Comparison of ENCODE assay signal across 18 cellular contexts in genomic region chr19:16425019-16425418, GRCh38. TPM values are rescaled to one million over a fixed set of nuclear protein-coding genes. Genes with fewer than 3 reads are reported as not detected.
DNase-seq lines count a peak whose midpoint lies in the region; ATAC-seq and TF ChIP-seq lines count a peak whose summit lies in the region.
"Had no signal": no experiment of that assay in that cellular context is flagged by ENCODE, and none has a peak within 500 bp of the region (broad histone marks: within the 10 kb centered on the region; RNA-seq: fewer than 3 reads in every experiment).

No MANE protein-coding gene starts in this region.

- H3K4me3 ChIP-seq in mesenchymal stem cell (ENCODE audit: insufficient read depth in 1 of 2, low read depth in 1 of 2, low read length in 2 of 2) (no peak overlapping the region), A673 (ENCODE audit: low read depth, low read length, poor library complexity, severe bottlenecking) (no peak overlapping the region)
- H3K4me3 ChIP-seq: BLaER1, GM12878, GM23248 had no signal

- no peak overlapping the region for H3K14ac ChIP-seq in mesenchymal stem cell (ENCODE audit: low read length in 2 of 2)

- no peak overlapping the region for H3K4ac ChIP-seq in mesenchymal stem cell (ENCODE audit: low read depth in 1 of 2, low read length in 2 of 2)

- H2BK120ac ChIP-seq in mesenchymal stem cell (ENCODE audit: low read depth, low read length) = no peak overlapping the region

- H3K27me3 Mint-ChIP-seq in T-helper 17 cell = no peaks in the 10 kb centered on the region
- H3K27me3 Mint-ChIP-seq: B cell; CD4-positive, CD25-positive, alpha-beta regulatory T cell had no signal

- H3K4me1 ChIP-seq in mesenchymal stem cell (ENCODE audit: control insufficient read depth, insufficient read depth, low read depth, low read length) (peaks cover under 1% of the 10 kb centered on the region), A673 (ENCODE audit: insufficient read depth, low read length, poor library complexity, severe bottlenecking) (no peaks in the 10 kb centered on the region)
- H3K4me1 ChIP-seq: Caco-2 had no signal

- 95% methylated on average over 16 of the region's 16 CpGs for WGBS in mesenchymal stem cell

- H4K8ac ChIP-seq in mesenchymal stem cell (ENCODE audit: low read length) = peak overlapping the region; percentile 22

- H3K18ac ChIP-seq in mesenchymal stem cell (ENCODE audit: low read depth in 1 of 2, low read length in 2 of 2) = no peak overlapping the region

- H2BK5ac ChIP-seq in mesenchymal stem cell (ENCODE audit: low read depth, low read length, poor library complexity, severe bottlenecking) = no peak overlapping the region

- intact Hi-C loops in posterior vena cava (cut with DNase I) = no loop called here
- intact Hi-C loops in A673 (cut with micrococcal nuclease; ENCODE audit: unreplicated experiment) = no loop called here

- H3K4me3 Mint-ChIP-seq in T-helper 17 cell = no peak overlapping the region
- H3K4me3 Mint-ChIP-seq: B cell; CD8-positive, alpha-beta T cell had no signal

- H3K9me3 ChIP-seq in T-helper 17 cell (ENCODE audit: control insufficient read depth, low read length, poor library complexity, severe bottlenecking) (no peaks in the 10 kb centered on the region), mesenchymal stem cell (ENCODE audit: control insufficient read depth, low read length) (no peaks in the 10 kb centered on the region), A673 (ENCODE audit: low read depth, low read length, poor library complexity, severe bottlenecking) (no peaks in the 10 kb centered on the region)
- H3K9me3 ChIP-seq: BLaER1, Caco-2 had no signal

- no peak overlapping the region for H2BK12ac ChIP-seq in mesenchymal stem cell (ENCODE audit: low read length in 2 of 2)

- peak overlapping the region; percentile 21 for H3K27ac Mint-ChIP-seq in T-helper 17 cell
- H3K27ac Mint-ChIP-seq: B cell; CD4-positive, CD25-positive, alpha-beta regulatory T cell; CD8-positive, alpha-beta T cell had no signal

- POLR2A ChIA-PET in A673 (lab: Charles Lee; ENCODE audit: low non-redundant PET) = no interaction called here

- no peak overlapping the region for H3K4me2 ChIP-seq in mesenchymal stem cell (ENCODE audit: low read length, poor library complexity, severe bottlenecking)
- H3K4me2 ChIP-seq: BLaER1 had no signal

- no peak overlapping the region for H2AK5ac ChIP-seq in mesenchymal stem cell (ENCODE audit: low read length, severe bottlenecking)

- H2AFZ ChIP-seq in mesenchymal stem cell (ENCODE audit: low read depth, low read length) = no peak overlapping the region
- H2AFZ ChIP-seq: GM23248 had no signal

- ATAC-seq in T-helper 17 cell = no peak
- ATAC-seq: CD8-positive, alpha-beta T cell; GM12878 had no signal

- H3K36me3 Mint-ChIP-seq in T-helper 17 cell (ENCODE audit: low read depth) = peaks cover 8% of the 10 kb centered on the region

- H3K9ac ChIP-seq in mesenchymal stem cell (ENCODE audit: low read length) = no peak overlapping the region
- H3K9ac ChIP-seq: BLaER1, GM23248 had no signal

- no peak overlapping the region for H2BK15ac ChIP-seq in mesenchymal stem cell (ENCODE audit: low read depth, poor library complexity, severe bottlenecking)

- H3K36me3 ChIP-seq in mesenchymal stem cell (ENCODE audit: control insufficient read depth in 1 of 2, insufficient read depth in 2 of 2, low read depth in 1 of 2, low read length in 2 of 2) = peaks cover 85 to 88% of the 10 kb centered on the region in 2 experiments
- H3K36me3 ChIP-seq in A673 (ENCODE audit: insufficient read depth, low read length, poor library complexity, severe bottlenecking) = peaks cover 51% of the 10 kb centered on the region

- H3K79me1 ChIP-seq in mesenchymal stem cell (replicated peaks; ENCODE audit: low read length, poor library complexity, severe bottlenecking) = peaks cover 34% of the 10 kb centered on the region

- peaks cover 19% of the 10 kb centered on the region for H3K4me1 Mint-ChIP-seq in T-helper 17 cell

- no peak for TF ChIP-seq CTCF in A673 (conservative IDR thresholded peaks at IDR 0.05; ENCODE audit: low read depth, low read length)

- CTCF ChIA-PET in A673 (lab: Charles Lee) = no interaction called here

- H3K23ac ChIP-seq in mesenchymal stem cell (ENCODE audit: low read length in 2 of 2) = no peak overlapping the region

- no TSS peak for BruUV-seq in A673 (replicated peaks; lab: Mats Ljungman, UMichigan)

- DNase-seq in T-helper 17 cell (no peak), mesenchymal stem cell (no peak), posterior vena cava (ENCODE audit: low spot score) (peak; percentile 75), NCI-H2196 treated with DMSO at 0.1 percent for 48 hours (lab: John Stamatoyannopoulos, UW; ENCODE audit: unreplicated experiment) (no peak), A673 (ENCODE audit: low spot score) (no peak), GF-D8 (lab: John Stamatoyannopoulos, UW) (no peak)
- DNase-seq: Caco-2; CD4-positive, CD25-positive, alpha-beta regulatory T cell; CD8-positive, alpha-beta T cell; DMS153; DND-41; GM23248; H7; HCEC 1CT had no signal

- H3K27ac ChIP-seq in mesenchymal stem cell (ENCODE audit: low read length, poor library complexity, severe bottlenecking) (no peak overlapping the region), A673 (ENCODE audit: low read depth, low read length, poor library complexity, severe bottlenecking) (no peak overlapping the region)
- H3K27ac ChIP-seq: BLaER1, C4-2B, GM23248 had no signal

- no peak overlapping the region for H4K91ac ChIP-seq in mesenchymal stem cell (ENCODE audit: low read length)

- H3K27me3 ChIP-seq in mesenchymal stem cell (ENCODE audit: control insufficient read depth in 1 of 2, insufficient read depth in 1 of 2, low read length in 2 of 2) = no peaks in the 10 kb centered on the region
- no peaks in the 10 kb centered on the region for H3K27me3 ChIP-seq in A673 (replicated peaks; ENCODE audit: insufficient read depth, low read depth, low read length, poor library complexity)
- H3K27me3 ChIP-seq: BLaER1 had no signal

RNA-seq across cellular contexts. Expression of gene EPS15L1, which starts 46.8 kb away (rescaled TPM):
- 10 to 100 TPM; 42.7 to 44.1 TPM for total RNA-seq in T-helper 17 cell
- 23.1 TPM for polyA plus RNA-seq in mesenchymal stem cell (2013, experiment 1 of 2)
- 24.0 TPM for polyA plus RNA-seq in mesenchymal stem cell (2013, experiment 2 of 2)
- 10 to 100 TPM; 33.0 to 36.4 TPM for total RNA-seq in posterior vena cava
- 74.4 and 76.8 TPM in 2 replicates for total RNA-seq in A673 (2021)
